ENCODE assay signal across 16 cellular contexts in genomic region chr19:41238244-41238643, GRCh38. TPM values are rescaled to one million over a fixed set of nuclear protein-coding genes. Genes with fewer than 3 reads are reported as not detected.
"Had no signal": no experiment of that assay in that cellular context is flagged by ENCODE, and none has a peak within 500 bp of the region (broad histone marks: within the 10 kb centered on the region; RNA-seq: fewer than 3 reads in every experiment).

No MANE protein-coding gene starts in this region.

- H3K27me3 ChIP-seq: esophagus squamous epithelium, gastroesophageal sphincter had no signal

- DNase-seq: effector memory CD8-positive, alpha-beta T cell; esophagus squamous epithelium; foreskin fibroblast; glutamatergic neuron; mesendoderm; naive B cell; psoas muscle; retina; small intestine; stimulated activated CD4-positive, alpha-beta T cell treated with anti-CD3 and anti-CD28 coated beads, Interleukin-12 subunit alpha, Interleukin-12 subunit beta, amount 100 ng/mL, for 4 hours; stimulated activated naive CD4-positive, alpha-beta T cell treated with Interleukin-2 at 50 U/mL for 16 hours; trophoblast cell had no signal

- H3K9me3 Mint-ChIP-seq: effector memory CD8-positive, alpha-beta T cell; nephron had no signal

- H3K27ac ChIP-seq: esophagus squamous epithelium, gastroesophageal sphincter, parathyroid adenoma, psoas muscle had no signal

- H3K9me3 ChIP-seq: esophagus squamous epithelium, gastroesophageal sphincter, psoas muscle had no signal

- H3K9ac ChIP-seq: parathyroid adenoma had no signal

- H3K36me3 Mint-ChIP-seq: naive B cell had no signal

- H3K4me3 Mint-ChIP-seq: effector memory CD8-positive, alpha-beta T cell; naive B cell; nephron had no signal

- H3K27ac Mint-ChIP-seq: nephron had no signal

- H3K4me1 ChIP-seq: gastroesophageal sphincter, parathyroid adenoma, psoas muscle had no signal

- H3K4me1 Mint-ChIP-seq: naive B cell, nephron had no signal

- H3K4me3 ChIP-seq: esophagus squamous epithelium, gastroesophageal sphincter, psoas muscle had no signal

RNA-seq across cellular contexts. Expression of gene CYP2S1, which starts 45.2 kb away (rescaled TPM):
- total RNA-seq: lung microvascular endothelial cell had no signal
